22 cellular contexts compared by ENCODE assay signal in genomic region chr6:51594981-51595380, GRCh38.
DNase-seq lines count a peak whose midpoint lies in the region; ATAC-seq and TF ChIP-seq lines count a peak whose summit lies in the region.
"Had no signal": no experiment of that assay in that cellular context is flagged by ENCODE, and none has a peak within 500 bp of the region (broad histone marks: within the 10 kb centered on the region; RNA-seq: fewer than 3 reads in every experiment).

No MANE protein-coding gene starts in this region.

- peak; percentile 24 for DNase-seq in COLO829 (ENCODE audit: low spot score)
- DNase-seq in GM23338 (ENCODE audit: low spot score): no peak
- peak; percentile 18 to 61 for DNase-seq in foreskin keratinocyte
- no peak for DNase-seq in neural progenitor cell (ENCODE audit: low spot score)
- no peak for DNase-seq in HK-2 (ENCODE audit: unreplicated experiment)
- DNase-seq in T-helper 9 cell: no peak
- no peak for DNase-seq in hepatocyte (ENCODE audit: low spot score)
- DNase-seq: 8988T; ACHN; AML-193; BE2C; Calu3; CD4-positive, alpha-beta T cell; CD8-positive, alpha-beta memory T cell; COR-L47; DMS53; DMS79 treated with DMSO at 0.1 percent for 48 hours; H9 had no signal

- ATAC-seq in GM23338 (no peak), foreskin keratinocyte (no peak)
- ATAC-seq: A549, HCT116 had no signal

- no peaks in the 10 kb centered on the region for H3F3A ChIP-seq in GM23338 (replicated peaks; ENCODE audit: low read depth)
- no peaks in the 10 kb centered on the region for H3F3A ChIP-seq in neural progenitor cell (ENCODE audit: low read depth)

- H3K36me3 Mint-ChIP-seq in GM23338 (ENCODE audit: low read depth) (peaks cover 6% of the 10 kb centered on the region; the same call in 2 of the 3 replicates), neural progenitor cell (peaks cover 2% of the 10 kb centered on the region)
- H3K36me3 Mint-ChIP-seq: CD14-positive monocyte; CD8-positive, alpha-beta memory T cell had no signal

- H3K79me2 ChIP-seq in GM23338 (replicated peaks; ENCODE audit: insufficient read depth): no peaks in the 10 kb centered on the region
- no peaks in the 10 kb centered on the region for H3K79me2 ChIP-seq in neural progenitor cell (ENCODE audit: low read depth)
- H3K79me2 ChIP-seq in hepatocyte: no peaks in the 10 kb centered on the region

- H3K27ac ChIP-seq in GM23338 (ENCODE audit: low read depth) (no peak overlapping the region), foreskin keratinocyte (no peak overlapping the region), neural progenitor cell (no peak overlapping the region), hepatocyte (no peak overlapping the region)
- H3K27ac ChIP-seq: A549; BLaER1 treated with 17β-estradiol and CSF1 and Interleukin-3, amounts not matched to agents 10 nM and 100 nM had no signal

- H2AFZ ChIP-seq in GM23338: peak overlapping the region; percentile 83
- peak overlapping the region; percentile 3 for H2AFZ ChIP-seq in neural progenitor cell (replicated peaks)
- H2AFZ ChIP-seq in hepatocyte: no peak overlapping the region

- H3K9ac ChIP-seq in neural progenitor cell: no peak overlapping the region
- H3K9ac ChIP-seq: BLaER1 treated with 17β-estradiol and CSF1 and Interleukin-3, amounts not matched to agents 10 nM and 100 nM had no signal

- H3K4me1 ChIP-seq in GM23338 (ENCODE audit: insufficient read depth) (no peaks in the 10 kb centered on the region), foreskin keratinocyte (no peaks in the 10 kb centered on the region), neural progenitor cell (no peaks in the 10 kb centered on the region), hepatocyte (ENCODE audit: insufficient read depth) (no peaks in the 10 kb centered on the region)
- H3K4me1 ChIP-seq: A549; BE2C; BLaER1 treated with 17β-estradiol and CSF1 and Interleukin-3, amounts not matched to agents 10 nM and 100 nM had no signal

- H3K4me3 ChIP-seq in GM23338: no peak overlapping the region
- H3K4me3 ChIP-seq in neural progenitor cell: no peak overlapping the region
- no peak overlapping the region for H3K4me3 ChIP-seq in hepatocyte
- H3K4me3 ChIP-seq: A549; BLaER1 treated with 17β-estradiol and CSF1 and Interleukin-3, amounts not matched to agents 10 nM and 100 nM had no signal

- H3K4me3 Mint-ChIP-seq in GM23338 (no peak overlapping the region), neural progenitor cell (no peak overlapping the region)
- H3K4me3 Mint-ChIP-seq: CD14-positive monocyte; CD4-positive, alpha-beta T cell; CD8-positive, alpha-beta memory T cell; H9 had no signal

- H3K27ac Mint-ChIP-seq in GM23338 (no peak overlapping the region), neural progenitor cell (no peak overlapping the region)
- H3K27ac Mint-ChIP-seq: CD14-positive monocyte; CD4-positive, alpha-beta T cell; CD8-positive, alpha-beta memory T cell; H9 had no signal

- H3K27me3 ChIP-seq in GM23338 (ENCODE audit: insufficient read depth) (no peaks in the 10 kb centered on the region), foreskin keratinocyte (no peaks in the 10 kb centered on the region), neural progenitor cell (no peaks in the 10 kb centered on the region), hepatocyte (no peaks in the 10 kb centered on the region)
- H3K27me3 ChIP-seq: BE2C; BLaER1 treated with 17β-estradiol and CSF1 and Interleukin-3, amounts not matched to agents 10 nM and 100 nM had no signal

- H3K9me3 ChIP-seq in neural progenitor cell (ENCODE audit: low read depth): no peaks in the 10 kb centered on the region
- H3K9me3 ChIP-seq in hepatocyte (ENCODE audit: low read depth): no peaks in the 10 kb centered on the region
- H3K9me3 ChIP-seq: A549, BE2C had no signal

- H3K4me1 Mint-ChIP-seq in GM23338 (no peaks in the 10 kb centered on the region), neural progenitor cell (no peaks in the 10 kb centered on the region)
- H3K4me1 Mint-ChIP-seq: CD14-positive monocyte; CD8-positive, alpha-beta memory T cell; H9 had no signal

- 70% methylated on average over 1 of the region's 1 CpG for WGBS in hepatocyte (ENCODE audit: low lambda C conversion rate, missing lambda C conversion rate)

- no peaks in the 10 kb centered on the region for H3K36me3 ChIP-seq in GM23338 (ENCODE audit: insufficient read depth)
- no peaks in the 10 kb centered on the region for H3K36me3 ChIP-seq in neural progenitor cell
- H3K36me3 ChIP-seq in hepatocyte (replicated peaks; ENCODE audit: insufficient read depth, low read depth): no peaks in the 10 kb centered on the region
- H3K36me3 ChIP-seq: BE2C; BLaER1 treated with 17β-estradiol and CSF1 and Interleukin-3, amounts not matched to agents 10 nM and 100 nM had no signal

- H3K4me2 ChIP-seq in GM23338 (no peak overlapping the region), neural progenitor cell (no peak overlapping the region), hepatocyte (no peak overlapping the region)
- H3K4me2 ChIP-seq: A549; BLaER1 treated with 17β-estradiol and CSF1 and Interleukin-3, amounts not matched to agents 10 nM and 100 nM had no signal

- H4K20me1 ChIP-seq in GM23338 (replicated peaks; ENCODE audit: insufficient read depth) (no peaks in the 10 kb centered on the region), neural progenitor cell (ENCODE audit: low read depth) (no peaks in the 10 kb centered on the region), hepatocyte (ENCODE audit: insufficient read depth, poor library complexity, severe bottlenecking) (no peaks in the 10 kb centered on the region)
- H4K20me1 ChIP-seq: BLaER1 treated with 17β-estradiol and CSF1 and Interleukin-3, amounts not matched to agents 10 nM and 100 nM had no signal

- peaks cover 16% of the 10 kb centered on the region for H3K9me3 Mint-ChIP-seq in GM23338
- H3K9me3 Mint-ChIP-seq in neural progenitor cell: peaks cover 30% of the 10 kb centered on the region

- no peak for TF ChIP-seq CTCF in GM23338 (conservative IDR thresholded peaks at IDR 0.05; ENCODE audit: low read depth in 2 of 2)
- TF ChIP-seq CTCF in foreskin keratinocyte (conservative IDR thresholded peaks at IDR 0.05): no peak
- TF ChIP-seq CTCF in neural progenitor cell (IDR thresholded peaks at IDR 0.05): no peak
- TF ChIP-seq CTCF in hepatocyte (IDR thresholded peaks at IDR 0.05; ENCODE audit: poor library complexity): no peak

- H3K27me3 Mint-ChIP-seq in GM23338 (ENCODE audit: insufficient read depth, low read depth, poor library complexity) (peaks cover 2% of the 10 kb centered on the region), neural progenitor cell (ENCODE audit: insufficient read depth, low read depth) (no peaks in the 10 kb centered on the region)
- H3K27me3 Mint-ChIP-seq: CD4-positive, alpha-beta T cell; CD8-positive, alpha-beta memory T cell had no signal

- H3K9me2 ChIP-seq in GM23338 (ENCODE audit: insufficient read depth) (peaks cover 4% of the 10 kb centered on the region), hepatocyte (replicated peaks; ENCODE audit: insufficient read depth) (no peaks in the 10 kb centered on the region)

TF ChIP-seq in GM23338, 12 proteins besides CTCF, POLR2A, EP300 and RAD21:
- TF ChIP-seq STAT1 (IDR thresholded peaks at IDR 0.05; ENCODE audit: unreplicated experiment) (no peak), NANOG (IDR thresholded peaks at IDR 0.05; ENCODE audit: borderline replicate concordance) (no peak), POLR2AphosphoS5 (IDR thresholded peaks at IDR 0.05; ENCODE audit: low read depth) (no peak), JUNB (IDR thresholded peaks at IDR 0.05; ENCODE audit: unreplicated experiment) (no peak), EZH2phosphoT487 (IDR thresholded peaks at IDR 0.05; ENCODE audit: unreplicated experiment) (no peak), REST (IDR thresholded peaks at IDR 0.05; ENCODE audit: unreplicated experiment) (no peak), ZNF114 (CRISPR knock-in tag; IDR thresholded peaks at IDR 0.05) (no peak)

Comparison
In these comparisons a context has a peak if more than half of its experiments do, and no peak if none do; other contexts are left out.
1. DNase-seq: peak in COLO829 (single experiment) and foreskin keratinocyte (2 of 2); none in GM23338 (single experiment), neural progenitor cell (single experiment), HK-2 (single experiment), T-helper 9 cell (single experiment) and hepatocyte (single experiment).